Comparison of ENCODE assay signal across 8 cellular contexts in genomic region chr5:54013556-54014157, GRCh38.
DNase-seq lines count a peak whose midpoint lies in the region; ATAC-seq and TF ChIP-seq lines count a peak whose summit lies in the region.

No MANE protein-coding gene starts in this region.

- ATAC-seq in GM18505 (IDR thresholded peaks at IDR 0.05; ENCODE audit: unreplicated experiment), result no peak

- peaks cover 0 to 18% (median 0%) of the 10 kb centered on the region in 6 donors for H3K36me3 ChIP-seq in spleen

- no peak for TF ChIP-seq POLR2A in spleen (IDR thresholded peaks at IDR 0.05)
- no peak for TF ChIP-seq POLR2A in GM18505 (IDR thresholded peaks at IDR 0.05; ENCODE audit: borderline replicate concordance, extremely low read depth, insufficient read depth, insufficient read length)

- peaks cover 10% of the 10 kb centered on the region for H3K36me3 Mint-ChIP-seq in glutamatergic neuron (ENCODE audit: unreplicated experiment)

- intact Hi-C loops in spleen (cut with DNase I; ENCODE audit: low total_unique reads), result no loop called here

- peaks cover 9% of the 10 kb centered on the region for H3K4me1 Mint-ChIP-seq in glutamatergic neuron (ENCODE audit: low read depth, unreplicated experiment)

- no peaks in the 10 kb centered on the region for H3K27me3 ChIP-seq in spleen (replicated peaks in 1 of 7)

- no peaks in the 10 kb centered on the region for H3K27me3 Mint-ChIP-seq in glutamatergic neuron (ENCODE audit: unreplicated experiment)

- no peaks in the 10 kb centered on the region for H3K4me1 ChIP-seq in spleen

- H3K9me3 ChIP-seq in spleen, result peaks cover 0 to 16% (median 0%) of the 10 kb centered on the region in 8 donors

- DNase-seq in activated CD8-positive, alpha-beta memory T cell treated with anti-CD3 and anti-CD28 coated beads, Interleukin-2, amount 50 U/mL, for 4 hours, result peak; percentile 16
- no peak for DNase-seq in activated CD8-positive, alpha-beta memory T cell treated with anti-CD3 and anti-CD28 coated beads, Interleukin-2, amount 50 U/mL, for 48 hours
- peak; percentile 66 for DNase-seq in activated CD4-positive, alpha-beta T cell treated with anti-CD3 and anti-CD28 coated beads for 48 hours
- DNase-seq in foreskin melanocyte (peak; percentile 23), stromal cell of bone marrow (ENCODE audit: low read depth) (peak; percentile 92), glutamatergic neuron (no peak), spleen (no peak)

- H3K27ac Mint-ChIP-seq in glutamatergic neuron (ENCODE audit: unreplicated experiment), result no peak overlapping the region

- no peak overlapping the region for H3K4me3 Mint-ChIP-seq in glutamatergic neuron (ENCODE audit: unreplicated experiment)

- no peak overlapping the region for H3K27ac ChIP-seq in spleen

- H3K9me3 Mint-ChIP-seq in glutamatergic neuron (ENCODE audit: unreplicated experiment), result no peaks in the 10 kb centered on the region

- no peak overlapping the region for H3K4me3 ChIP-seq in spleen

- TF ChIP-seq CTCF in glutamatergic neuron (IDR thresholded peaks at IDR 0.05; ENCODE audit: partially characterized antibody, unreplicated experiment), result no peak
- TF ChIP-seq CTCF in spleen (IDR thresholded peaks at IDR 0.05 in 8 of 11, conservative IDR thresholded peaks at IDR 0.05 in 3 of 11), result no peak

Comparison
In these comparisons a context has a peak if more than half of its experiments do, and no peak if none do; other contexts are left out.
1. DNase-seq: peak in activated CD8-positive, alpha-beta memory T cell treated with anti-CD3 and anti-CD28 coated beads, Interleukin-2, amount 50 U/mL, for 4 hours (single experiment), activated CD4-positive, alpha-beta T cell treated with anti-CD3 and anti-CD28 coated beads for 48 hours (single experiment), foreskin melanocyte (single experiment) and stromal cell of bone marrow (single experiment); none in activated CD8-positive, alpha-beta memory T cell treated with anti-CD3 and anti-CD28 coated beads, Interleukin-2, amount 50 U/mL, for 48 hours (single experiment), glutamatergic neuron (single experiment) and spleen (single experiment).